28 cellular contexts compared by ENCODE assay signal in genomic region chr11:121369366-121369765, GRCh38.
"Had no signal": no experiment of that assay in that cellular context is flagged by ENCODE, and none has a peak within 500 bp of the region (broad histone marks: within the 10 kb centered on the region; RNA-seq: fewer than 3 reads in every experiment).

No MANE protein-coding gene starts in this region.

- H3K36me3 Mint-ChIP-seq: activated CD8-positive, alpha-beta memory T cell treated with anti-CD3 and anti-CD28 coated beads, Interleukin-2, amount 10 ng/mL, durations not matched to agents 7 days and 5 days; stimulated activated memory B cell treated with anti-CD40 and anti-IgM and Interleukin-4, amounts not matched to agents 10 μg/mL and 1 μg/mL and 100 μg/mL, for 72 hours had no signal

- H3K4me3 Mint-ChIP-seq: activated CD4-positive, alpha-beta T cell treated with anti-CD3 and anti-CD28 coated beads, Interleukin-2, amount 10 ng/mL, durations not matched to agents 24 days and 14 days; activated CD8-positive, alpha-beta memory T cell treated with anti-CD3 and anti-CD28 coated beads, Interleukin-2, amount 10 ng/mL, durations not matched to agents 7 days and 5 days; activated CD8-positive, alpha-beta T cell treated with anti-CD3 and anti-CD28 coated beads, Interleukin-2, amount 10 ng/mL, durations not matched to agents 7 days and 5 days; activated naive CD4-positive, alpha-beta T cell treated with anti-CD3 and anti-CD28 coated beads, Interleukin-2, amount 10 ng/mL, durations not matched to agents 7 days and 5 days; activated naive CD8-positive, alpha-beta T cell treated with anti-CD3 and anti-CD28 coated beads, Interleukin-2, amount 10 ng/mL, durations not matched to agents 7 days and 5 days; stimulated activated memory B cell treated with anti-CD40 and anti-IgM and Interleukin-4, amounts not matched to agents 10 μg/mL and 1 μg/mL and 100 μg/mL, for 72 hours had no signal

- H3K27me3 Mint-ChIP-seq: activated CD4-positive, alpha-beta T cell treated with anti-CD3 and anti-CD28 coated beads, Interleukin-2, amount 10 ng/mL, durations not matched to agents 24 days and 14 days; activated CD8-positive, alpha-beta memory T cell treated with anti-CD3 and anti-CD28 coated beads, Interleukin-2, amount 10 ng/mL, durations not matched to agents 7 days and 5 days; activated naive CD4-positive, alpha-beta T cell treated with anti-CD3 and anti-CD28 coated beads, Interleukin-2, amount 10 ng/mL, durations not matched to agents 7 days and 5 days; activated naive CD8-positive, alpha-beta T cell treated with anti-CD3 and anti-CD28 coated beads, Interleukin-2, amount 10 ng/mL, durations not matched to agents 7 days and 5 days; T-helper 17 cell had no signal

- DNase-seq: activated CD4-positive, alpha-beta T cell treated with anti-CD3 and anti-CD28 coated beads, Interleukin-2, amount 10 ng/mL, durations not matched to agents 24 days and 14 days; activated CD4-positive, CD25-positive, alpha-beta regulatory T cell treated with anti-CD3 and anti-CD28 coated beads, Interleukin-2, amount 50 U/mL, for 72 hours; activated CD8-positive, alpha-beta memory T cell treated with anti-CD3 and anti-CD28 coated beads, Interleukin-2, amount 10 ng/mL, durations not matched to agents 7 days and 5 days; activated CD8-positive, alpha-beta T cell treated with anti-CD3 and anti-CD28 coated beads, Interleukin-2, amount 10 ng/mL, durations not matched to agents 7 days and 5 days; activated effector memory CD4-positive, alpha-beta T cell treated with anti-CD3 and anti-CD28 coated beads, Interleukin-2, amount 50 U/mL, for 16 hours; activated naive CD4-positive, alpha-beta T cell treated with anti-CD3 and anti-CD28 coated beads, Interleukin-2, amount 10 ng/mL, durations not matched to agents 7 days and 5 days; activated naive CD8-positive, alpha-beta T cell treated with anti-CD3 and anti-CD28 coated beads, Interleukin-2, amount 10 ng/mL, durations not matched to agents 7 days and 5 days; brain microvascular endothelial cell; dorsolateral prefrontal cortex; effector memory CD4-positive, alpha-beta T cell; left ventricle myocardium superior; nephron progenitor cell; pancreas; stimulated activated CD4-positive, alpha-beta T cell treated with anti-CD3 and anti-CD28 coated beads, Interleukin-1b, Interleukin-23, amount 100 ng/mL, for 48 hours; stimulated activated CD4-positive, alpha-beta T cell treated with anti-CD3 and anti-CD28 coated beads, Interleukin-4, amount 100 ng/mL, for 4 hours; stimulated activated CD8-positive, alpha-beta memory T cell treated with anti-CD3 and anti-CD28 coated beads, Interleukin-4, amount 100 ng/mL, for 48 hours; T-helper 17 cell; T1000 had no signal

- FAIRE-seq: frontal cortex, islet of Langerhans, pancreas had no signal

- ATAC-seq: activated CD8-positive, alpha-beta memory T cell treated with anti-CD3 and anti-CD28 coated beads, Interleukin-2, amount 10 ng/mL, durations not matched to agents 7 days and 5 days; activated CD8-positive, alpha-beta T cell treated with anti-CD3 and anti-CD28 coated beads, Interleukin-2, amount 10 ng/mL, durations not matched to agents 7 days and 5 days; left ventricle myocardium superior; pancreas; stimulated activated memory B cell treated with anti-CD40 and anti-IgM and Interleukin-4, amounts not matched to agents 10 μg/mL and 1 μg/mL and 100 μg/mL, for 72 hours; T-helper 17 cell had no signal

- H3K36me3 ChIP-seq: ascending aorta, brain microvascular endothelial cell, pancreas, prostate gland, right atrium auricular region, suprapubic skin, tibial nerve had no signal

- H3K27ac ChIP-seq: ascending aorta, brain microvascular endothelial cell, coronary artery, dorsolateral prefrontal cortex, pancreas, prostate gland, right atrium auricular region, tibial nerve had no signal

- H3K4me2 ChIP-seq: smooth muscle cell had no signal

- H3K27me3 ChIP-seq: ascending aorta, brain microvascular endothelial cell, dorsolateral prefrontal cortex, pancreas, right atrium auricular region, suprapubic skin, tibial nerve had no signal

- H3K4me1 ChIP-seq: ascending aorta, pancreas, prostate gland had no signal

- H3K4me3 ChIP-seq: ascending aorta, coronary artery, dorsolateral prefrontal cortex, pancreas, prostate gland, right atrium auricular region, smooth muscle cell, suprapubic skin, tibial nerve had no signal

- H3K27ac Mint-ChIP-seq: activated CD8-positive, alpha-beta memory T cell treated with anti-CD3 and anti-CD28 coated beads, Interleukin-2, amount 10 ng/mL, durations not matched to agents 7 days and 5 days; activated CD8-positive, alpha-beta T cell treated with anti-CD3 and anti-CD28 coated beads, Interleukin-2, amount 10 ng/mL, durations not matched to agents 7 days and 5 days; activated naive CD4-positive, alpha-beta T cell treated with anti-CD3 and anti-CD28 coated beads, Interleukin-2, amount 10 ng/mL, durations not matched to agents 7 days and 5 days; activated naive CD8-positive, alpha-beta T cell treated with anti-CD3 and anti-CD28 coated beads, Interleukin-2, amount 10 ng/mL, durations not matched to agents 7 days and 5 days; stimulated activated memory B cell treated with anti-CD40 and anti-IgM and Interleukin-4, amounts not matched to agents 10 μg/mL and 1 μg/mL and 100 μg/mL, for 72 hours had no signal

- H3K9me3 Mint-ChIP-seq: nephron progenitor cell; stimulated activated memory B cell treated with anti-CD40 and anti-IgM and Interleukin-4, amounts not matched to agents 10 μg/mL and 1 μg/mL and 100 μg/mL, for 72 hours had no signal
